In the genomic region with DNA sequence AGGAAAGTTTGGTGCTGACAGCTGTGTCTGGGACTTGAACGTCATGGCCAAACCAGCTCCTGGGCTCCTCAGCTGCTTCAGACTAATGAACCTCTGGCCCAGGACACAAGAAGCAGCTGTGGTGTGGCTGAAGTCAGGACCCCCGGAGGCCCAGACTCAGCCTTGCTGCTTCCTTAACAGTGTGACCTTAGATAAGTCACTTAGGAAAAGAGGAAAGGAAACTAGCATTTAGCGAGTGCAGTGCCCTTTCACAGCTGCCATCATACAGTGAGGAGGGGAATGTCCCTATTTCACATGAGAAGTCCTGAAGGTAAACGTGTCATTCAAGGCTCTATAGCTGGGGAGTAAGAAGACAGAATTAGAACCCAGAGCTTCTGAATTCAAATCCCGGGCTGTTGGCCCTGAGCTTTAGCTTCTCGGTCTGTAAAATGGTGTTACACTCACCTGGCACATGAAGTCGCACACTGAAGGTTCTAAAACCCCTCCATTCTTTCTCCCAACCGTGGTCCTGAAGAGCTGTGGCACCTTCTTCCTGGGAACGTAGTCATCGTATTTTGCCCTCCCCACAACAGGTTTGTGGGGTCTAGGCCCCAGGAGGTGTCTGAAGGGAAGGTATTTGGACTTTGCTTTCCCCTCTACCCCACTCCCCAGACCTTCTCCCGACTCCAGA, we compare ENCODE assay signal across 1 cellular context.
TF ChIP-seq lines count a peak whose summit lies in the region.

No MANE protein-coding gene starts in this region.

TF ChIP-seq in WTC11, 78 proteins besides CTCF, POLR2A, EP300 and RAD21:
- TF ChIP-seq TEAD4 (CRISPR knock-in tag; IDR thresholded peaks at IDR 0.05): no peak
